Comparison of ENCODE assay signal across 25 cellular contexts in the genomic region with DNA sequence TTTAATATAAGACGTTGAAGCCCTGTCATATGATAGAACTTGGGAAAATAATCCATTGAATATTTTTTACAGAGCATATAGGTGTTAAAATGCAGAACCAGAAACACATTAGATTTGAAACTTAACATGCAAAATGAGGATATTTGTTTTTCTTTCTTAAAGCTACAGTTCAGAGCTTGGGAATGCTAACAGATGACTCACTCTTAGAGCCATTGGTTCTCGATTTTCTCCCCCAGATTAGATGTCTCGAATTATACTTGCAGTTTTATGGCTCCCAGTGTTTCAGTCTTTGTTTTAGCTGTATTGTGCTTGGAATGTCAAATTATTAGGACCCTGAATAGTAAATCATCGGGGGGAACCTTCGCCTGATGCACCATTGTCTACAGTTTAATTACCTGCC.
A peak's percentile ranks its signal among the peaks of the same experiment; 100 is the strongest.
DNase-seq lines count a peak whose midpoint lies in the region; TF ChIP-seq lines count a peak whose summit lies in the region.
"Had no signal": no experiment of that assay in that cellular context is flagged by ENCODE, and none has a peak within 500 bp of the region (broad histone marks: within the 10 kb centered on the region; RNA-seq: fewer than 3 reads in every experiment).

No MANE protein-coding gene starts in this region.

- no peaks in the 10 kb centered on the region for H3K9me3 ChIP-seq in smooth muscle cell (replicated peaks; ENCODE audit: low read depth)
- H3K9me3 ChIP-seq: BLaER1 treated with 17β-estradiol and CSF1 and Interleukin-3, amounts not matched to agents 10 nM and 100 nM; esophagus muscularis mucosa; gastroesophageal sphincter; lower lobe of right lung; prostate gland; sigmoid colon; tibial artery had no signal

- H2AFZ ChIP-seq in smooth muscle cell (ENCODE audit: low read depth) = no peak overlapping the region

- no peaks in the 10 kb centered on the region for H3K27me3 ChIP-seq in smooth muscle cell (ENCODE audit: low read depth)
- H3K27me3 ChIP-seq: BLaER1 treated with 17β-estradiol and CSF1 and Interleukin-3, amounts not matched to agents 10 nM and 100 nM; esophagus muscularis mucosa; gastroesophageal sphincter; sigmoid colon; tibial artery had no signal

- no peaks in the 10 kb centered on the region for H3K36me3 ChIP-seq in smooth muscle cell (ENCODE audit: low read depth)
- H3K36me3 ChIP-seq: BLaER1 treated with 17β-estradiol and CSF1 and Interleukin-3, amounts not matched to agents 10 nM and 100 nM; esophagus muscularis mucosa; gastroesophageal sphincter; lower lobe of right lung; prostate gland; sigmoid colon; tibial artery; WERI-Rb-1 had no signal

- no peak overlapping the region for H3K9ac ChIP-seq in smooth muscle cell (ENCODE audit: low read depth)
- H3K9ac ChIP-seq: BLaER1 treated with 17β-estradiol and CSF1 and Interleukin-3, amounts not matched to agents 10 nM and 100 nM had no signal

- H3K4me2 ChIP-seq in smooth muscle cell = peak overlapping the region; percentile 54
- H3K4me2 ChIP-seq: BLaER1 treated with 17β-estradiol and CSF1 and Interleukin-3, amounts not matched to agents 10 nM and 100 nM had no signal

- 69% methylated on average over 5 of the region's 5 CpGs for WGBS in smooth muscle cell (ENCODE audit: low lambda C conversion rate)

- peak overlapping the region; percentile 45 for H3K27ac ChIP-seq in smooth muscle cell (ENCODE audit: low read depth)
- H3K27ac ChIP-seq: BLaER1 treated with 17β-estradiol and CSF1 and Interleukin-3, amounts not matched to agents 10 nM and 100 nM; esophagus muscularis mucosa; gastroesophageal sphincter; lower lobe of right lung; prostate gland; sigmoid colon; tibial artery; WERI-Rb-1 had no signal

- H3K4me3 ChIP-seq in fibroblast of mammary gland (ENCODE audit: control insufficient read depth, low read depth, low read length) = no peak overlapping the region
- no peak overlapping the region for H3K4me3 ChIP-seq in smooth muscle cell
- H3K4me3 ChIP-seq: BLaER1 treated with 17β-estradiol and CSF1 and Interleukin-3, amounts not matched to agents 10 nM and 100 nM; esophagus muscularis mucosa; gastroesophageal sphincter; lower lobe of right lung; prostate gland; sigmoid colon; tibial artery had no signal

- DNase-seq in HT1080 (ENCODE audit: low read depth) (peak; percentile 10), amniotic epithelial cell (ENCODE audit: low read depth) (peak; percentile 4), fibroblast of mammary gland (ENCODE audit: low read depth) (peak; percentile 22), smooth muscle cell (lab: John Stamatoyannopoulos, UW; ENCODE audit: unreplicated experiment) (no peak), NCI-H345 (lab: John Stamatoyannopoulos, UW) (no peak), NOMO-1 treated with DMSO at 0.1 percent for 48 hours (lab: John Stamatoyannopoulos, UW; ENCODE audit: unreplicated experiment) (no peak), epidermal melanocyte (ENCODE audit: insufficient read length, low spot score) (no peak)
- DNase-seq: activated CD4-positive, alpha-beta T cell treated with anti-CD3 and anti-CD28 coated beads for 4 hours; activated CD8-positive, alpha-beta T cell treated with anti-CD3 and anti-CD28 coated beads, Interleukin-2, amount 10 ng/mL, durations not matched to agents 7 days and 5 days; anterior cingulate cortex; KG1; kidney glomerular epithelial cell; lower lobe of right lung; naive thymus-derived CD8-positive, alpha-beta T cell; NCI-H1417 treated with DMSO at 0.1 percent for 48 hours; SIG-M5; sigmoid colon; stimulated activated CD4-positive, alpha-beta T cell treated with anti-CD3 and anti-CD28 coated beads, Interleukin-4, amount 100 ng/mL, for 4 hours; T1000; tibial artery; WERI-Rb-1 had no signal

- peaks cover 8% of the 10 kb centered on the region for H3K4me1 ChIP-seq in smooth muscle cell (ENCODE audit: low read depth)
- H3K4me1 ChIP-seq: gastroesophageal sphincter, lower lobe of right lung, prostate gland, sigmoid colon, tibial artery had no signal

- H3K79me2 ChIP-seq in smooth muscle cell (ENCODE audit: low read depth) = no peaks in the 10 kb centered on the region

- no peaks in the 10 kb centered on the region for H3F3A ChIP-seq in smooth muscle cell (ENCODE audit: low read depth)

- H4K20me1 ChIP-seq in smooth muscle cell (ENCODE audit: low read depth) = no peaks in the 10 kb centered on the region
- H4K20me1 ChIP-seq: BLaER1 treated with 17β-estradiol and CSF1 and Interleukin-3, amounts not matched to agents 10 nM and 100 nM had no signal

- TF ChIP-seq CTCF in fibroblast of mammary gland (conservative IDR thresholded peaks at IDR 0.05; ENCODE audit: control insufficient read depth, insufficient read depth, low read depth, low read length) (no peak), smooth muscle cell (IDR thresholded peaks at IDR 0.05; ENCODE audit: borderline replicate concordance, insufficient read depth, poor library complexity, severe bottlenecking) (no peak)

Comparison
In these comparisons a context has a peak if more than half of its experiments do, and no peak if none do; other contexts are left out.
1. DNase-seq: peak in HT1080 (single experiment), amniotic epithelial cell (single experiment) and fibroblast of mammary gland (single experiment); none in smooth muscle cell (single experiment), NCI-H345 (single experiment), NOMO-1 treated with DMSO at 0.1 percent for 48 hours (single experiment) and epidermal melanocyte (single experiment).